ENCODE assay signal across 18 cellular contexts in the genomic region with DNA sequence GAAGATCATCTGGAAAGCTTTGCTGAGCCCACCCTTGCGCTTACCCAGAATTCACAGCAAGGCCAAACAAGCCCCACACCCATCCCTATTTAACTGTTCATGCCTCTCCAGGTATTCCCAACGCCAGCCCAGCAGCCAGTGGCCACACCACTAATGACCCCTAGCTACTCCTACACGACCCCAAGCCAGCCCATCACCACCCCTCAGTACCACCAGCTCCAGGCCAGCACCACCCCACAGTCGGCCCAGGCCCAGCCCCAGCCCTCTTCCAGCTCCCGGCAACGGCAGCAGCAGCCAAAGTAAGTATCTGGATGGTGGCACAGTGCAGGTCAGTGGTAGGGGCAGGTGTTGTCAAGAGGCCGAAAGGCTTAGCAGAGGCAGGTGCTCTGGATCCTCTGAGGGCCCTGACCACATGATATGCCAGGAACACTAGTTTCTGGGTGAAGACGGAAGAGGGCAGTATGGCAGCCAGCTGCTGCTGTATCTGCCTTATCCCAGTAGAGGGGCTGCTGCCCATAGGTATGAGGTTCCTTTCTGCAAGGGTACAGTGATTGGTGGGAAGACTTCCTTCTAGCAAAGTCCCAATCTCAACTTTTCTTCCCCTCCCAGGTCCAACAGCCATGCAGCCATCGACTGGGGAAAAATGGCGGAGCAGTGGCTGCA. TPM values are rescaled to one million over a fixed set of nuclear protein-coding genes. Genes with fewer than 3 reads are reported as not detected.
DNase-seq lines count a peak whose midpoint lies in the region; ATAC-seq and TF ChIP-seq lines count a peak whose summit lies in the region.
"Had no signal": no experiment of that assay in that cellular context is flagged by ENCODE, and none has a peak within 500 bp of the region (broad histone marks: within the 10 kb centered on the region; RNA-seq: fewer than 3 reads in every experiment).

No MANE protein-coding gene starts in this region.

- H3K27me3 ChIP-seq in thyroid gland (no peaks in the 10 kb centered on the region), BE2C (no peaks in the 10 kb centered on the region), upper lobe of right lung (no peaks in the 10 kb centered on the region)
- H3K27me3 ChIP-seq: cardiac muscle cell had no signal

- 92 to 96% methylated on average over 10 of the region's 10 CpGs for WGBS in thyroid gland, 2 donors

- H3K4me3 ChIP-seq in thyroid gland (replicated peaks in 1 of 3) (no peak overlapping the region), BE2C (ENCODE audit: low read depth, low read length) (no peak overlapping the region), upper lobe of right lung (no peak overlapping the region)
- H3K4me3 ChIP-seq: cardiac muscle cell, skin epidermis had no signal

- no peak for ATAC-seq in upper lobe of right lung
- ATAC-seq: effector memory CD8-positive, alpha-beta T cell; HCT116 had no signal

- H3K4me1 ChIP-seq in thyroid gland: no peaks in the 10 kb centered on the region
- H3K4me1 ChIP-seq in BE2C: no peaks in the 10 kb centered on the region
- no peaks in the 10 kb centered on the region for H3K4me1 ChIP-seq in upper lobe of right lung
- H3K4me1 ChIP-seq: parathyroid adenoma had no signal

- no peak for TF ChIP-seq POLR2A in thyroid gland (IDR thresholded peaks at IDR 0.05)

- H3K9me3 ChIP-seq in thyroid gland (no peaks in the 10 kb centered on the region), BE2C (no peaks in the 10 kb centered on the region), upper lobe of right lung (no peaks in the 10 kb centered on the region)

- H3K27ac ChIP-seq in cingulate gyrus (ENCODE audit: low read depth, low read length) (peak overlapping the region; percentile 77), thyroid gland (no peak overlapping the region), upper lobe of right lung (no peak overlapping the region)
- H3K27ac ChIP-seq: cardiac muscle cell, parathyroid adenoma, skin epidermis had no signal

- intact Hi-C loops in thyroid gland (cut with DNase I) (no loop called here), upper lobe of right lung (cut with DNase I) (no loop called here)

- TF ChIP-seq CTCF in thyroid gland (IDR thresholded peaks at IDR 0.05): no peak
- TF ChIP-seq CTCF in BE2C (IDR thresholded peaks at IDR 0.05; ENCODE audit: low read depth, low read length): no peak
- no peak for TF ChIP-seq CTCF in upper lobe of right lung (IDR thresholded peaks at IDR 0.05)

- DNase-seq in D341Med (ENCODE audit: low spot score): peak; percentile 39
- DNase-seq in NCI-H510A treated with DMSO at 0.1 percent for 48 hours (lab: John Stamatoyannopoulos, UW): peak; percentile 76
- no peak for DNase-seq in thyroid gland
- no peak for DNase-seq in BE2C
- no peak for DNase-seq in upper lobe of right lung
- DNase-seq: activated T-cell treated with anti-CD3 and anti-CD28 coated beads for 4 hours; COR-L47; effector memory CD8-positive, alpha-beta T cell; Kasumi-1; naive B cell; NCI-H1105 treated with DMSO at 0.1 percent for 48 hours; NCI-H82; stimulated activated CD4-positive, alpha-beta T cell treated with anti-CD3 and anti-CD28 coated beads, Interleukin-4, amount 100 ng/mL, for 1 hour had no signal

- H3K36me3 ChIP-seq in thyroid gland: peaks cover 71 to 74% of the 10 kb centered on the region in 2 donors
- peaks cover 38% of the 10 kb centered on the region for H3K36me3 ChIP-seq in BE2C
- peaks cover 78% of the 10 kb centered on the region for H3K36me3 ChIP-seq in upper lobe of right lung

RNA-seq across cellular contexts. Expression of a gene that starts 10.7 kb away (rescaled TPM):
- total RNA-seq in thyroid gland (1 to 10 TPM in 2 of 4 donors, under 1 TPM in 1, not detected in 1; 0.46 to 4.3 (median 1.1) TPM), upper lobe of right lung (3.3 TPM)
- polyA plus RNA-seq in BE2C (2012; ENCODE audit: insufficient read depth, insufficient read length, low read depth): 0.52 TPM

RNA-seq across cellular contexts. Expression of a gene that starts 16.7 kb away (rescaled TPM):
- total RNA-seq in thyroid gland (100 to 1,000 TPM; 136 to 186 (median 159) TPM), upper lobe of right lung (63.5 TPM)
- not detected for polyA plus RNA-seq in BE2C (2012; ENCODE audit: insufficient read depth, insufficient read length, low read depth)

RNA-seq across cellular contexts. Expression of a gene that starts 18.8 kb away (rescaled TPM):
- total RNA-seq in thyroid gland (100 to 1,000 TPM; 181 to 750 (median 443) TPM), upper lobe of right lung (1,221 TPM)
- polyA plus RNA-seq in BE2C (2012; ENCODE audit: insufficient read depth, insufficient read length, low read depth): 739 TPM

RNA-seq across cellular contexts. Expression of a gene that starts 25.1 kb away (rescaled TPM):
- total RNA-seq in thyroid gland: 10 to 100 TPM in 1 of 4 donors, 1 to 10 TPM in 3; 1.6 to 21.4 (median 5.1) TPM
- 2.0 TPM for polyA plus RNA-seq in BE2C (2012; ENCODE audit: insufficient read depth, insufficient read length, low read depth)
- 16.2 TPM for total RNA-seq in upper lobe of right lung

RNA-seq across cellular contexts. Expression of a gene that starts 27.6 kb away (rescaled TPM):
- total RNA-seq in thyroid gland (10 to 100 TPM in 1 of 4 donors, 1 to 10 TPM in 3; 3.9 to 14.0 (median 8.1) TPM), upper lobe of right lung (8.4 TPM)
- polyA plus RNA-seq in BE2C (2012; ENCODE audit: insufficient read depth, insufficient read length, low read depth): 1.9 TPM

Comparison
In these comparisons a context has a peak if more than half of its experiments do, and no peak if none do; other contexts are left out.
1. DNase-seq: peak in D341Med (single experiment) and NCI-H510A treated with DMSO at 0.1 percent for 48 hours (single experiment); none in thyroid gland (0 of 2), BE2C (single experiment) and upper lobe of right lung (single experiment).